Comparison of ENCODE assay signal across 16 cellular contexts in genomic region chr10:43282881-43283280, GRCh38. TPM values are rescaled to one million over a fixed set of nuclear protein-coding genes. Genes with fewer than 3 reads are reported as not detected.
DNase-seq lines count a peak whose midpoint lies in the region; ATAC-seq, FAIRE-seq and TF ChIP-seq lines count a peak whose summit lies in the region.
"Had no signal": no experiment of that assay in that cellular context is flagged by ENCODE, and none has a peak within 500 bp of the region (broad histone marks: within the 10 kb centered on the region; RNA-seq: fewer than 3 reads in every experiment).

No MANE protein-coding gene starts in this region.

- 9 to 13% (median 11%) methylated on average over 10 to 14 of the region's 14 CpGs for WGBS in stomach, 5 donors

- CTCF ChIA-PET in A673 (lab: Charles Lee), result no interaction called here

- no peak for ATAC-seq in GM18868 (IDR thresholded peaks at IDR 0.05; ENCODE audit: unreplicated experiment)
- ATAC-seq: activated T-cell treated with anti-CD3 and anti-CD28 coated beads, Interleukin-2, amount 50 U/mL, for 72 hours; gastroesophageal sphincter had no signal

- H3K36me3 ChIP-seq in A673 (ENCODE audit: insufficient read depth, low read length, poor library complexity, severe bottlenecking), result no peaks in the 10 kb centered on the region
- no peaks in the 10 kb centered on the region for H3K36me3 ChIP-seq in H7 (replicated peaks; ENCODE audit: control insufficient read depth, insufficient read depth, low read length)
- H3K36me3 ChIP-seq in kidney (ENCODE audit: control insufficient read depth in 1 of 2, insufficient read depth in 2 of 2, low read length in 2 of 2), result no peaks in the 10 kb centered on the region
- no peaks in the 10 kb centered on the region for H3K36me3 ChIP-seq in stomach
- H3K36me3 ChIP-seq: gastroesophageal sphincter, neutrophil, suprapubic skin had no signal

- TF ChIP-seq POLR2A in stomach (IDR thresholded peaks at IDR 0.05), result no peak

- intact Hi-C loops in A673 (cut with micrococcal nuclease; ENCODE audit: unreplicated experiment) (no loop called here), kidney (cut with DNase I) (no loop called here), stomach (cut with DNase I; ENCODE audit: low total_unique reads) (no loop called here)

- no TSS peak for BruUV-seq in A673 (replicated peaks; lab: Mats Ljungman, UMichigan)

- DNase-seq in A673 (ENCODE audit: low spot score) (peak; percentile 42), H7 (peak; percentile 89), astrocyte of the hippocampus (ENCODE audit: low read depth, low spot score) (peak; percentile 40), kidney (peak; percentile 59), epidermal melanocyte (ENCODE audit: insufficient read length, low spot score) (no peak), dermis blood vessel endothelial cell (no peak), stomach (no peak)
- DNase-seq: activated CD4-positive, alpha-beta memory T cell treated with anti-CD3 and anti-CD28 coated beads, Interleukin-2, amount 10 ng/mL, durations not matched to agents 7 days and 5 days; activated T-cell treated with anti-CD3 and anti-CD28 coated beads, Interleukin-2, amount 50 U/mL, for 72 hours; NCI-H2081; NCI-H526 had no signal

- H3K4me1 ChIP-seq in A673 (ENCODE audit: insufficient read depth, low read length, poor library complexity, severe bottlenecking) (no peaks in the 10 kb centered on the region), kidney (ENCODE audit: control insufficient read depth in 1 of 2, insufficient read depth in 1 of 2, low read depth in 1 of 2, low read length in 2 of 2) (no peaks in the 10 kb centered on the region), stomach (peaks cover 0 to 10% (median 7%) of the 10 kb centered on the region in 4 donors)
- H3K4me1 ChIP-seq: gastroesophageal sphincter, suprapubic skin had no signal

- H3K27me3 ChIP-seq in A673 (replicated peaks; ENCODE audit: insufficient read depth, low read depth, low read length, poor library complexity) (peaks cover 24% of the 10 kb centered on the region), H7 (ENCODE audit: control insufficient read depth, insufficient read depth, low read length) (peaks cover 8% of the 10 kb centered on the region; the same call in 1 of the 2 replicates), stomach (peaks cover 0 to 76% (median 20%) of the 10 kb centered on the region in 3 donors)

- H3K4me3 ChIP-seq in A673 (ENCODE audit: low read depth, low read length, poor library complexity, severe bottlenecking), result no peak overlapping the region
- H3K4me3 ChIP-seq in H7 (ENCODE audit: insufficient read depth, low read depth, low read length), result no peak overlapping the region
- H3K4me3 ChIP-seq in kidney (ENCODE audit: low read length in 2 of 2), result no peak overlapping the region
- H3K4me3 ChIP-seq in stomach, result no peak overlapping the region
- H3K4me3 ChIP-seq: gastroesophageal sphincter, PC-9, suprapubic skin had no signal

- TF ChIP-seq CTCF in A673 (conservative IDR thresholded peaks at IDR 0.05; ENCODE audit: low read depth, low read length) (no peak), kidney (IDR thresholded peaks at IDR 0.05; ENCODE audit: borderline replicate concordance, extremely low read depth, insufficient read depth) (no peak), stomach (IDR thresholded peaks at IDR 0.05) (no peak)

- no peak for TF ChIP-seq EP300 in stomach (IDR thresholded peaks at IDR 0.05)

- no peak overlapping the region for H3K9ac ChIP-seq in kidney (ENCODE audit: low read length in 2 of 2)

- H3K27ac ChIP-seq in A673 (ENCODE audit: low read depth, low read length, poor library complexity, severe bottlenecking), result no peak overlapping the region
- no peak overlapping the region for H3K27ac ChIP-seq in kidney (ENCODE audit: low read depth in 2 of 2, low read length in 2 of 2)
- H3K27ac ChIP-seq in stomach, result no peak overlapping the region
- H3K27ac ChIP-seq: gastroesophageal sphincter, neutrophil, PC-9, suprapubic skin had no signal

- POLR2A ChIA-PET in A673 (lab: Charles Lee; ENCODE audit: low non-redundant PET), result no interaction called here

- no peaks in the 10 kb centered on the region for H3K9me3 ChIP-seq in A673 (ENCODE audit: low read depth, low read length, poor library complexity, severe bottlenecking)
- no peaks in the 10 kb centered on the region for H3K9me3 ChIP-seq in kidney (ENCODE audit: control insufficient read depth in 1 of 2, low read length in 2 of 2)
- no peaks in the 10 kb centered on the region for H3K9me3 ChIP-seq in stomach
- H3K9me3 ChIP-seq: gastroesophageal sphincter, neutrophil, suprapubic skin had no signal

- no peak for FAIRE-seq in kidney (lab: Jason Lieb, UNC)

RNA-seq across cellular contexts. Expression of gene RASGEF1A, which starts 16.0 kb away (rescaled TPM):
- total RNA-seq in A673 (2021) (0.35 TPM in 1 of 2 replicates, not detected in the other), kidney (3.6 TPM), dermis blood vessel endothelial cell (0.17 and 0.51 TPM in 2 replicates), stomach (1 to 10 TPM in 1 of 5 donors, under 1 TPM in 2, not detected in 2; 0.55 to 2.9 (median 0.87) TPM)
- 31.0 and 41.3 TPM in 2 replicates for total RNA-seq in H7 (2014; rRNA removed; shearing (Covaris generic))
- polyA plus RNA-seq in kidney (ENCODE audit: insufficient read depth, low read depth, low replicate concordance) (2.8 TPM), stomach (under 1 TPM; 0.46 to 0.70 (median 0.68) TPM)

Comparison
In these comparisons a context has a peak if more than half of its experiments do, and no peak if none do; other contexts are left out.
1. DNase-seq: peak in A673 (single experiment), H7 (single experiment), astrocyte of the hippocampus (single experiment) and kidney (single experiment); none in epidermal melanocyte (single experiment), dermis blood vessel endothelial cell (single experiment) and stomach (single experiment).